In genomic region chr7:22435105-22435504, GRCh38 we compare ENCODE assay signal across 11 cellular contexts.
DNase-seq lines count a peak whose midpoint lies in the region; ATAC-seq and TF ChIP-seq lines count a peak whose summit lies in the region.
"Had no signal": no experiment of that assay in that cellular context is flagged by ENCODE, and none has a peak within 500 bp of the region (broad histone marks: within the 10 kb centered on the region; RNA-seq: fewer than 3 reads in every experiment).

No MANE protein-coding gene starts in this region.

- H3K4me3 ChIP-seq in BLaER1 = no peak overlapping the region
- H3K4me3 ChIP-seq in heart left ventricle = no peak overlapping the region
- H3K4me3 ChIP-seq in suprapubic skin = no peak overlapping the region
- H3K4me3 ChIP-seq: lung had no signal

- H3K9me3 ChIP-seq in BLaER1 (peaks cover 31% of the 10 kb centered on the region), heart left ventricle (peaks cover 0 to 9% (median 0%) of the 10 kb centered on the region in 12 donors), suprapubic skin (no peaks in the 10 kb centered on the region)

- intact Hi-C loops in heart left ventricle (cut with DNase I) = no loop called here

- H3K27ac ChIP-seq in BLaER1 (no peak overlapping the region), heart left ventricle (no peak overlapping the region), suprapubic skin (no peak overlapping the region)

- H3K27me3 ChIP-seq in BLaER1 (no peaks in the 10 kb centered on the region), heart left ventricle (no peaks in the 10 kb centered on the region), suprapubic skin (no peaks in the 10 kb centered on the region)

- 72 to 82% (median 76%) methylated on average over 4 of the region's 4 CpGs for WGBS in heart left ventricle, 4 donors
- 77% methylated on average over 4 of the region's 4 CpGs for WGBS in suprapubic skin

- TF ChIP-seq POLR2A in heart left ventricle (IDR thresholded peaks at IDR 0.05) (no peak), suprapubic skin (IDR thresholded peaks at IDR 0.05) (no peak)

- TF ChIP-seq CTCF in heart left ventricle (IDR thresholded peaks at IDR 0.05) = no peak
- TF ChIP-seq CTCF in suprapubic skin (IDR thresholded peaks at IDR 0.05) = no peak

- H3K4me1 ChIP-seq in BLaER1 (peaks cover 28% of the 10 kb centered on the region), heart left ventricle (peaks cover 0 to 8% (median 0%) of the 10 kb centered on the region in 12 donors), suprapubic skin (peaks cover 5% of the 10 kb centered on the region)

- peak overlapping the region; percentile 28 for H3K4me2 ChIP-seq in BLaER1

- ATAC-seq in GM19023 (IDR thresholded peaks at IDR 0.05; ENCODE audit: unreplicated experiment) = peak; percentile 82
- peak; percentile 86 for ATAC-seq in HG02642 (IDR thresholded peaks at IDR 0.05; ENCODE audit: poor library complexity, unreplicated experiment)
- ATAC-seq in HG03520 (IDR thresholded peaks at IDR 0.05; ENCODE audit: unreplicated experiment) = peak; percentile 83
- no peak for ATAC-seq in heart left ventricle
- ATAC-seq: activated CD8-positive, alpha-beta T cell treated with anti-CD3 and anti-CD28 coated beads, Interleukin-2, amount 10 ng/mL, durations not matched to agents 7 days and 5 days had no signal

- no peaks in the 10 kb centered on the region for H4K20me1 ChIP-seq in BLaER1

- no peak for TF ChIP-seq EP300 in suprapubic skin (IDR thresholded peaks at IDR 0.05)

- H3K36me3 ChIP-seq in BLaER1 = no peaks in the 10 kb centered on the region; the same call in 1 of the 2 replicates
- no peaks in the 10 kb centered on the region for H3K36me3 ChIP-seq in heart left ventricle
- H3K36me3 ChIP-seq in suprapubic skin = no peaks in the 10 kb centered on the region

- H3K9ac ChIP-seq in BLaER1 = no peak overlapping the region

- no peak for DNase-seq in activated CD4-positive, alpha-beta T cell treated with anti-CD3 and anti-CD28 coated beads, Interleukin-2, amount 50 U/mL, for 48 hours
- DNase-seq in heart left ventricle (no peak), DMS114 treated with DMSO at 0.1 percent for 48 hours (lab: John Stamatoyannopoulos, UW; ENCODE audit: unreplicated experiment) (no peak), suprapubic skin (ENCODE audit: low spot score in 2 of 2) (no peak)
- DNase-seq: activated CD8-positive, alpha-beta T cell treated with anti-CD3 and anti-CD28 coated beads, Interleukin-2, amount 10 ng/mL, durations not matched to agents 7 days and 5 days; Right ventricle myocardium superior had no signal

Comparison
In these comparisons a context has a peak if more than half of its experiments do, and no peak if none do; other contexts are left out.
1. ATAC-seq: peak in GM19023 (single experiment), HG02642 (single experiment) and HG03520 (single experiment); none in heart left ventricle (0 of 4).